ENCODE assay signal across 29 cellular contexts in genomic region chr6:82704048-82704447, GRCh38.
DNase-seq lines count a peak whose midpoint lies in the region; ATAC-seq, FAIRE-seq and TF ChIP-seq lines count a peak whose summit lies in the region.
"Had no signal": no experiment of that assay in that cellular context is flagged by ENCODE, and none has a peak within 500 bp of the region (broad histone marks: within the 10 kb centered on the region; RNA-seq: fewer than 3 reads in every experiment).

No MANE protein-coding gene starts in this region.

- no peaks in the 10 kb centered on the region for H3K27me3 Mint-ChIP-seq in activated CD4-positive, alpha-beta T cell treated with anti-CD3 and anti-CD28 coated beads, Interleukin-2, amount 10 ng/mL, durations not matched to agents 24 days and 14 days
- H3K27me3 Mint-ChIP-seq in immature natural killer cell (ENCODE audit: low read depth in 3 of 3): peaks cover 0 to 3% (median 2%) of the 10 kb centered on the region in 3 donors
- H3K27me3 Mint-ChIP-seq: activated CD4-positive, alpha-beta T cell treated with anti-CD3 and anti-CD28 coated beads for 36 hours; CD4-positive, CD25-positive, alpha-beta regulatory T cell had no signal

- no peak for TF ChIP-seq POLR2A in K562 (conservative IDR thresholded peaks at IDR 0.05)
- no peak for TF ChIP-seq POLR2A in vagina (IDR thresholded peaks at IDR 0.05)

- TF ChIP-seq EP300 in K562 (IDR thresholded peaks at IDR 0.05; ENCODE audit: low read length): no peak

- in situ Hi-C loops in K562 (cut with MboI): no loop called here

- TF ChIP-seq RAD21 in K562 (CRISPR knock-in tag; conservative IDR thresholded peaks at IDR 0.05 in 1 of 2, IDR thresholded peaks at IDR 0.05 in 1 of 2): no peak

- WGBS in K562 (ENCODE audit: insufficient coverage, low coverage, missing lambda C conversion rate): 0% methylated on average over 1 of the region's 1 CpG

- no peaks in the 10 kb centered on the region for H3K27me3 ChIP-seq in K562 (ENCODE audit: control insufficient read depth in 2 of 2, insufficient read depth in 2 of 2, low read length in 2 of 2)
- H3K27me3 ChIP-seq in vagina: no peaks in the 10 kb centered on the region
- H3K27me3 ChIP-seq: stomach, thyroid gland had no signal

- DNase-seq in activated CD4-positive, alpha-beta T cell treated with anti-CD3 and anti-CD28 coated beads, Interleukin-2, amount 10 ng/mL, durations not matched to agents 24 days and 14 days: no peak
- DNase-seq in activated CD4-positive, alpha-beta T cell treated with anti-CD3 and anti-CD28 coated beads, Interleukin-2, amount 50 U/mL, for 48 hours: no peak
- DNase-seq in M059J (ENCODE audit: low read depth) (peak; percentile 50), K562 (ENCODE audit: extremely low read depth in 1 of 4, low spot score in 3 of 4) (peak in 1 of 4 experiments; percentile 8), renal cortical epithelial cell (ENCODE audit: low read depth) (peak; percentile 71), vagina (ENCODE audit: extremely low spot score in 2 of 2) (no peak), C1 segment of cervical spinal cord (lab: John Stamatoyannopoulos, UW) (no peak), immature natural killer cell (no peak)
- DNase-seq: activated CD4-positive, alpha-beta T cell treated with anti-CD3 and anti-CD28 coated beads for 36 hours; activated CD8-positive, alpha-beta memory T cell treated with anti-CD3 and anti-CD28 coated beads for 24 hours; activated T-cell treated with anti-CD3 and anti-CD28 coated beads for 4 hours; CD4-positive, CD25-positive, alpha-beta regulatory T cell; cortex of kidney; effector memory CD4-positive, alpha-beta T cell; GOT3; head of caudate nucleus; KBM-7; NCI-H1930; NCI-H226; posterior cingulate gyrus; right cardiac atrium; stomach; T-helper 9 cell; thyroid gland had no signal

- H2AFZ ChIP-seq in K562 (ENCODE audit: low read depth, low read length): no peak overlapping the region

- H4K20me1 ChIP-seq in K562 (replicated peaks; ENCODE audit: control insufficient read depth, insufficient read depth, low read length): no peaks in the 10 kb centered on the region

- intact Hi-C loops in activated CD4-positive, alpha-beta T cell treated with anti-CD3 and anti-CD28 coated beads, Interleukin-2, amount 10 ng/mL, durations not matched to agents 24 days and 14 days (cut with micrococcal nuclease): no loop called here
- intact Hi-C loops in K562 (cut with micrococcal nuclease) (no loop called here), vagina (cut with DNase I) (no loop called here)

- H3K4me3 ChIP-seq in K562 (no peak overlapping the region), vagina (no peak overlapping the region)
- H3K4me3 ChIP-seq: stomach, thyroid gland had no signal

- H3K27ac ChIP-seq in K562 (ENCODE audit: extremely low read depth, low read depth, low read length) (no peak overlapping the region), vagina (no peak overlapping the region)
- H3K27ac ChIP-seq: stomach, thyroid gland, VCaP had no signal

- H3K27ac Mint-ChIP-seq in activated CD4-positive, alpha-beta T cell treated with anti-CD3 and anti-CD28 coated beads, Interleukin-2, amount 10 ng/mL, durations not matched to agents 24 days and 14 days: peak overlapping the region; percentile 12
- no peak overlapping the region for H3K27ac Mint-ChIP-seq in immature natural killer cell
- H3K27ac Mint-ChIP-seq: activated CD4-positive, alpha-beta T cell treated with anti-CD3 and anti-CD28 coated beads for 36 hours; activated naive CD4-positive, alpha-beta T cell treated with anti-CD3 and anti-CD28 coated beads, Interleukin-2, amount 50 U/mL, for 72 hours; CD4-positive, CD25-positive, alpha-beta regulatory T cell; mesothelial cell of epicardium had no signal

- no peak overlapping the region for H3K4me2 ChIP-seq in K562 (ENCODE audit: insufficient read depth, low read length)

- H3K36me3 Mint-ChIP-seq in activated CD4-positive, alpha-beta T cell treated with anti-CD3 and anti-CD28 coated beads, Interleukin-2, amount 10 ng/mL, durations not matched to agents 24 days and 14 days (ENCODE audit: low read depth): no peaks in the 10 kb centered on the region
- H3K36me3 Mint-ChIP-seq in immature natural killer cell: no peaks in the 10 kb centered on the region
- H3K36me3 Mint-ChIP-seq: activated naive CD4-positive, alpha-beta T cell treated with anti-CD3 and anti-CD28 coated beads, Interleukin-2, amount 50 U/mL, for 72 hours; CD4-positive, CD25-positive, alpha-beta regulatory T cell had no signal

- no peaks in the 10 kb centered on the region for H3K79me2 ChIP-seq in K562 (ENCODE audit: control insufficient read depth, insufficient read depth, low read length)

- H3K36me3 ChIP-seq in K562 (ENCODE audit: control insufficient read depth, insufficient read depth, low read length) (no peaks in the 10 kb centered on the region), vagina (no peaks in the 10 kb centered on the region)
- H3K36me3 ChIP-seq: stomach, thyroid gland had no signal

- no peak for FAIRE-seq in K562 (lab: Jason Lieb, UNC)
- FAIRE-seq: A204.1, keratinocyte had no signal

- H3K9me3 Mint-ChIP-seq in activated CD4-positive, alpha-beta T cell treated with anti-CD3 and anti-CD28 coated beads, Interleukin-2, amount 10 ng/mL, durations not matched to agents 24 days and 14 days: no peaks in the 10 kb centered on the region
- peaks cover 0 to 14% (median 9%) of the 10 kb centered on the region in 6 donors for H3K9me3 Mint-ChIP-seq in immature natural killer cell

- H3K4me1 ChIP-seq in K562 (replicated peaks in 1 of 2; ENCODE audit: control insufficient read depth in 2 of 2, insufficient read depth in 2 of 2, low read length in 2 of 2) (no peaks in the 10 kb centered on the region), vagina (no peaks in the 10 kb centered on the region)
- H3K4me1 ChIP-seq: stomach, thyroid gland had no signal

- ATAC-seq in K562: no peak
- ATAC-seq: activated CD4-positive, alpha-beta T cell treated with anti-CD3 and anti-CD28 coated beads for 36 hours; right cardiac atrium had no signal

- no peaks in the 10 kb centered on the region for H3K9me1 ChIP-seq in K562 (ENCODE audit: control insufficient read depth, insufficient read depth, low read length)

- no TSS peak for BruUV-seq in K562 (replicated peaks; lab: Mats Ljungman, UMichigan)

- H3K9me3 ChIP-seq in K562 (replicated peaks; ENCODE audit: control insufficient read depth, insufficient read depth, low read depth, low read length): no peaks in the 10 kb centered on the region
- H3K9me3 ChIP-seq in vagina: no peaks in the 10 kb centered on the region
- H3K9me3 ChIP-seq: thyroid gland had no signal

- POLR2A ChIA-PET in K562 (lab: Yijun Ruan, JAX): no interaction called here

- peaks cover 4% of the 10 kb centered on the region for H3K4me1 Mint-ChIP-seq in activated CD4-positive, alpha-beta T cell treated with anti-CD3 and anti-CD28 coated beads, Interleukin-2, amount 10 ng/mL, durations not matched to agents 24 days and 14 days
- H3K4me1 Mint-ChIP-seq in immature natural killer cell: no peaks in the 10 kb centered on the region
- H3K4me1 Mint-ChIP-seq: CD4-positive, CD25-positive, alpha-beta regulatory T cell; mesothelial cell of epicardium had no signal

- no peak overlapping the region for H3K9ac ChIP-seq in K562 (ENCODE audit: insufficient read depth in 1 of 2, low read depth in 2 of 2, low read length in 2 of 2)

- CTCF ChIA-PET in K562 (lab: Yijun Ruan, JAX; ENCODE audit: low intra/inter-chr PET ratio): no interaction called here

- no peak for TF ChIP-seq CTCF in K562 (IDR thresholded peaks at IDR 0.05 in 2 of 3, conservative IDR thresholded peaks at IDR 0.05 in 1 of 3; ENCODE audit: insufficient read depth in 2 of 3, low read depth in 1 of 3, low read length in 3 of 3)
- no peak for TF ChIP-seq CTCF in vagina (IDR thresholded peaks at IDR 0.05)

- H3K4me3 Mint-ChIP-seq in activated CD4-positive, alpha-beta T cell treated with anti-CD3 and anti-CD28 coated beads, Interleukin-2, amount 10 ng/mL, durations not matched to agents 24 days and 14 days: no peak overlapping the region
- H3K4me3 Mint-ChIP-seq in immature natural killer cell: no peak overlapping the region
- H3K4me3 Mint-ChIP-seq: activated CD4-positive, alpha-beta T cell treated with anti-CD3 and anti-CD28 coated beads for 36 hours; CD4-positive, CD25-positive, alpha-beta regulatory T cell; mesothelial cell of epicardium had no signal

TF ChIP-seq in K562, 482 proteins besides CTCF, POLR2A, EP300 and RAD21 (continues in another document):
- TF ChIP-seq ZNF316 (IDR thresholded peaks at IDR 0.05) (peak; percentile 94), JUNB (CRISPR knock-in tag; conservative IDR thresholded peaks at IDR 0.05) (peak; percentile 69; the same call in 1 of the 2 replicates), SFPQ (IDR thresholded peaks at IDR 0.05; ENCODE audit: low read depth, low read length) (no peak), ATF3 (IDR thresholded peaks at IDR 0.05) (peak; percentile 84), ATF3 (CRISPR knock-in tag; conservative IDR thresholded peaks at IDR 0.05) (no peak), BHLHE40 (IDR thresholded peaks at IDR 0.05; ENCODE audit: low read length) (no peak), KLF6 (CRISPR knock-in tag; IDR thresholded peaks at IDR 0.05; ENCODE audit: borderline replicate concordance) (no peak), JUND (IDR thresholded peaks at IDR 0.05; ENCODE audit: borderline replicate concordance, low read depth, low read length) (peak; percentile 76), JUND (tag; IDR thresholded peaks at IDR 0.05; ENCODE audit: borderline replicate concordance, low read depth, low read length) (peak; percentile 74; the same call in 2 of the 3 replicates)

Comparison
In these comparisons a context has a peak if more than half of its experiments do, and no peak if none do; other contexts are left out.
1. DNase-seq: peak in M059J (single experiment) and renal cortical epithelial cell (single experiment); none in activated CD4-positive, alpha-beta T cell treated with anti-CD3 and anti-CD28 coated beads, Interleukin-2, amount 10 ng/mL, durations not matched to agents 24 days and 14 days (single experiment), activated CD4-positive, alpha-beta T cell treated with anti-CD3 and anti-CD28 coated beads, Interleukin-2, amount 50 U/mL, for 48 hours (0 of 2), vagina (0 of 2), C1 segment of cervical spinal cord (0 of 14) and immature natural killer cell (0 of 3).